Comparison of ENCODE assay signal across 8 cellular contexts in the genomic region with DNA sequence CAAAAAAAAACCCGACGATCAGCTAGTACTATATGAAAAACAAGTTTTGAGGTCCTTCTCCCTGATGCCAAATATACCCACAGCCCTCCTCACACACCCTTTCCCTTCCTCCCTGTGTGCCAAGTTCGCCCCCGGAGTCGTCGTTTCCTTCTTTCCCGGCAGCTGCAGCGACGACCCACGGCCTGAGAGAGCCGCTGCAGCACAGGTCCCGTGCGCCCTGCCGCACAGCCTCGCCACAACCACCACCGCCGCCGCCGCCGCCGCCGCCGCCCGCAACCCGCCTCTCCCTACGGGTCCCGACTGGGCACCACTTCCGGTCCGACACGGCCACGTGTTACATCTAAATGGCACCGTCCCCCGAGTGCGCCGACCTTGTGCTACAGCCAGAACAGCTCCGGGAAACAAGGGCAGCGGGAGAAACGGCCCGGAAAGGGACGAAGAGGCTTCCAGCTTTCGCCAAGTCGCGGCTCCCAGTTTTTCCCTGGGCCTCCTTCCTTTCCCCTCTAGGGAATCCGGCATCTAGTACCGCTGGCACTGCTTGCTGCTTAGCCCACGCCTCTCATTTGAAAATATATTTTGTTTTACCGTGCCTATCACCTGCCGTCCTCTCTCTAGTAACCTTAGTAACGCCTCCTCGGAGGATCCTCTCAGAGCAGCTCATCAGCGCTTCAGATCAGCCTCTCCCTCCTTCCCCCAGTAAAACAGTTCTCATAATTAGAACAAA. TPM values are rescaled to one million over a fixed set of nuclear protein-coding genes. Genes with fewer than 3 reads are reported as not detected.
A peak's percentile ranks its signal among the peaks of the same experiment; 100 is the strongest.
DNase-seq lines count a peak whose midpoint lies in the region; TF ChIP-seq lines count a peak whose summit lies in the region.

A gene with protein sequence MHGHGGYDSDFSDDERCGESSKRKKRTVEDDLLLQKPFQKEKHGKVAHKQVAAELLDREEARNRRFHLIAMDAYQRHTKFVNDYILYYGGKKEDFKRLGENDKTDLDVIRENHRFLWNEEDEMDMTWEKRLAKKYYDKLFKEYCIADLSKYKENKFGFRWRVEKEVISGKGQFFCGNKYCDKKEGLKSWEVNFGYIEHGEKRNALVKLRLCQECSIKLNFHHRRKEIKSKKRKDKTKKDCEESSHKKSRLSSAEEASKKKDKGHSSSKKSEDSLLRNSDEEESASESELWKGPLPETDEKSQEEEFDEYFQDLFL (minus strand): TSS at position 315 of the 724 bp plus-strand sequence. CDS start 2,486 bp downstream, outside the sequence.

- no TSS peak for BruUV-seq in Caco-2 (replicated peaks; lab: Mats Ljungman, UMichigan)

- H3K36me3 ChIP-seq in Caco-2 (ENCODE audit: control insufficient read depth, insufficient read depth, low read length) (no peaks in the 10 kb centered on the region), mesodermal cell (ENCODE audit: control insufficient read depth, insufficient read depth, low read length) (peaks cover 16% of the 10 kb centered on the region)

- H3K36me3 Mint-ChIP-seq in Caco-2 (ENCODE audit: insufficient read depth, unreplicated experiment) = no peaks in the 10 kb centered on the region
- no peaks in the 10 kb centered on the region for H3K36me3 Mint-ChIP-seq in endothelial cell (ENCODE audit: low read depth, unreplicated experiment)

- no peaks in the 10 kb centered on the region for H3K27me3 ChIP-seq in Caco-2 (replicated peaks; ENCODE audit: control insufficient read depth, insufficient read depth, low read length)

- H3K4me1 Mint-ChIP-seq in Caco-2 (ENCODE audit: low read depth, unreplicated experiment) = peaks cover 12% of the 10 kb centered on the region
- H3K4me1 Mint-ChIP-seq in endothelial cell (ENCODE audit: unreplicated experiment) = peaks cover 9% of the 10 kb centered on the region

- no peaks in the 10 kb centered on the region for H3K27me3 Mint-ChIP-seq in Caco-2 (ENCODE audit: insufficient read depth, unreplicated experiment)
- H3K27me3 Mint-ChIP-seq in endothelial cell (ENCODE audit: unreplicated experiment) = no peaks in the 10 kb centered on the region

- peak; percentile 20 to 54 for TF ChIP-seq CTCF in Caco-2 (IDR thresholded peaks at IDR 0.05; ENCODE audit: insufficient read depth in 1 of 2, low read depth in 1 of 2, low read length in 1 of 2, severe bottlenecking in 1 of 2, unreplicated experiment in 1 of 2)
- TF ChIP-seq CTCF in GM20000 (IDR thresholded peaks at IDR 0.05; ENCODE audit: extremely low read depth, missing control alignments) = peak; percentile 53
- TF ChIP-seq CTCF in endothelial cell (IDR thresholded peaks at IDR 0.05; ENCODE audit: unreplicated experiment) = no peak

- peak within 1 kb of the TSS; percentile 85 for H3K4me3 ChIP-seq in Caco-2 (ENCODE audit: low read depth, low read length)
- peak within 1 kb of the TSS; percentile 74 for H3K4me3 ChIP-seq in mesodermal cell (ENCODE audit: extremely low read depth, insufficient read depth, low read length, poor library complexity, severe bottlenecking)

- H3K9me3 Mint-ChIP-seq in Caco-2 (ENCODE audit: unreplicated experiment) (no peaks in the 10 kb centered on the region), endothelial cell (ENCODE audit: unreplicated experiment) (no peaks in the 10 kb centered on the region)

- H3K9me3 ChIP-seq in Caco-2 = no peaks in the 10 kb centered on the region
- H3K9me3 ChIP-seq in mesodermal cell (ENCODE audit: control insufficient read depth, low read length) = no peaks in the 10 kb centered on the region

- POLR2A ChIA-PET in Caco-2 (lab: Charles Lee) = interaction anchor here (0.6 to 1.4 kb wide), 4 partner anchors 9 to 641 kb away, joined by 5 to 11 read pairs (median 8); no protein-coding TSS in a partner anchor

- no peak within 1 kb of the TSS for H3K4me3 Mint-ChIP-seq in Caco-2 (ENCODE audit: unreplicated experiment)
- H3K4me3 Mint-ChIP-seq in endothelial cell (ENCODE audit: unreplicated experiment) = no peak within 1 kb of the TSS

- H3K27ac Mint-ChIP-seq in Caco-2 (ENCODE audit: unreplicated experiment) = no peak within 1 kb of the TSS
- no peak within 1 kb of the TSS for H3K27ac Mint-ChIP-seq in endothelial cell (ENCODE audit: unreplicated experiment)

- WGBS in mesodermal cell (ENCODE audit: insufficient coverage in 2 of 2), 2 experiments = 1% methylated on average over 35 to 51 of the region's 51 CpGs

- intact Hi-C loops in Caco-2 (cut with micrococcal nuclease; ENCODE audit: unreplicated experiment) = loop anchor here (1.0 to 2.0 kb wide), 2 partner anchors 44 to 114 kb away; no protein-coding TSS in a partner anchor

- H3K27ac ChIP-seq in mesodermal cell (ENCODE audit: low read depth, low read length, severe bottlenecking) = peak within 1 kb of the TSS; percentile 89

- peak; percentile 94 to 95 for DNase-seq in Caco-2
- peak; percentile 82 for DNase-seq in GM20000 (ENCODE audit: low spot score)
- DNase-seq in HT-29 (ENCODE audit: low spot score) = peak; percentile 88
- peak; percentile 75 for DNase-seq in NK-92 treated with Interleukin-12 subunit alpha and Interleukin-12 subunit beta, amount 100 ng/mL, for 24 hours (lab: John Stamatoyannopoulos, UW)
- DNase-seq in activated CD8-positive, alpha-beta memory T cell treated with anti-CD3 and anti-CD28 coated beads for 48 hours (ENCODE audit: low read depth in 2 of 3, low spot score in 2 of 3) = peak; percentile 84 to 97 (median 92)
- peak; percentile 94 for DNase-seq in endothelial cell (ENCODE audit: low spot score)
- DNase-seq in stimulated activated CD8-positive, alpha-beta memory T cell treated with anti-CD3 and anti-CD28 coated beads, Interleukin-15, amount 100 ng/mL, for 24 hours (ENCODE audit: low read depth) = peak; percentile 82

- CTCF ChIA-PET in Caco-2 (lab: Charles Lee) = interaction anchor here (0.6 to 2.2 kb wide), 8 partner anchors 8 to 1367 kb away, joined by 3 to 20 read pairs (median 4); no protein-coding TSS in a partner anchor

- H3K4me1 ChIP-seq in Caco-2 (peaks cover 4% of the 10 kb centered on the region; the same call in 1 of the 2 replicates), mesodermal cell (ENCODE audit: control insufficient read depth, insufficient read depth, low read length, poor library complexity, severe bottlenecking) (peaks cover 4% of the 10 kb centered on the region)

RNA-seq across cellular contexts. Expression of the gene that starts here (rescaled TPM):
- total RNA-seq in Caco-2 (2022) (12.5 and 15.1 TPM in 2 replicates), endothelial cell (ENCODE audit: unreplicated experiment) (14.6 TPM)
- 1.8 and 2.9 TPM in 2 replicates for total RNA-seq in HT-29 (2014; rRNA removed; shearing (Covaris generic))
- polyA plus RNA-seq in mesodermal cell (2013, experiment 1 of 2) = 18.0 TPM
- 18.5 TPM for polyA plus RNA-seq in mesodermal cell (2013, experiment 2 of 2)

Comparison
In these comparisons a context has a peak if more than half of its experiments do, and no peak if none do; other contexts are left out.
1. Peak in every context shown above with its lines: DNase-seq, H3K4me3 ChIP-seq and H3K27ac ChIP-seq.